Comparison of ENCODE assay signal across 2 cellular contexts in the genomic region with DNA sequence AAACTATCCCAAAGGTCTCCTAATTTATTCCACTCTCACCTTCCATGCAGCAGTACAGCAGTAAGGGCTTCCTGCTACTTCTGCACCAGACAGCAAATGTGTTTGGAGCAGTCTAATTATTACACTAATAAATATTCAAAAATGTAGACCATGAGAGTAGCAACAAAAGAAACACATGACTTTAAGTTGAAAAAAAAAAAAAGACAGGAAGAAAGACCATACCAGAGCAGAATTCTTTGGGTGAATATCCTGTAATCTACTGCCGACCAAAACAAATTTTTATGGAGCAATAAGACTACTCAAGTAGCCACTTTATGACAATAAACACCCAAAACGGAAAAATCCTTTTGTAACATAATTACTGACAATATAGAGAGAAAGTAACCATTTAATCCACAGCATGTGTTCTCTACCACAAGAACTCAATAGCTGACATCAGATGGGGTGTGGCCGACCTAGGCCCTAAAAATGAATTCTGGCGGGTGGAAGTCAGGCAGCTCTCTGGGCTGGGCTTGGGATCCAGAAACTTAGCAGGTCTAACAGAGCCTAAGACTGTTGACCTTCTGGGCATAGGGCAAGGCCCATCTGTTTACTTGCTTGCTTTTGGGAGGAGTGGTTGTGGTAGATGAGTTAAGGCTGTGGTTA.
TF ChIP-seq lines count a peak whose summit lies in the region.

No MANE protein-coding gene starts in this region.

TF ChIP-seq in IMR-90, 13 proteins besides CTCF, POLR2A, EP300 and RAD21:
- TF ChIP-seq NFE2L2 (IDR thresholded peaks at IDR 0.05; ENCODE audit: low read depth, low read length) (no peak), MXI1 (IDR thresholded peaks at IDR 0.05; ENCODE audit: borderline replicate concordance, low read depth, low read length) (no peak), MAFK (IDR thresholded peaks at IDR 0.05; ENCODE audit: low read depth, low read length) (no peak), RCOR1 (IDR thresholded peaks at IDR 0.05; ENCODE audit: insufficient replicate concordance, low read length) (no peak), RFX5 (IDR thresholded peaks at IDR 0.05; ENCODE audit: low read depth, low read length) (no peak), MAZ (IDR thresholded peaks at IDR 0.05; ENCODE audit: borderline replicate concordance, low read depth, low read length) (no peak), SMC3 (IDR thresholded peaks at IDR 0.05; ENCODE audit: low read depth, low read length) (no peak), CHD1 (IDR thresholded peaks at IDR 0.05; ENCODE audit: low read depth, low read length) (no peak), BHLHE40 (IDR thresholded peaks at IDR 0.05; ENCODE audit: low read depth, low read length) (no peak), CEBPB (IDR thresholded peaks at IDR 0.05; ENCODE audit: low read depth, low read length) (no peak), FOS (IDR thresholded peaks at IDR 0.05; ENCODE audit: low read depth, low read length) (no peak)
- TF ChIP-seq, protein P1, sequence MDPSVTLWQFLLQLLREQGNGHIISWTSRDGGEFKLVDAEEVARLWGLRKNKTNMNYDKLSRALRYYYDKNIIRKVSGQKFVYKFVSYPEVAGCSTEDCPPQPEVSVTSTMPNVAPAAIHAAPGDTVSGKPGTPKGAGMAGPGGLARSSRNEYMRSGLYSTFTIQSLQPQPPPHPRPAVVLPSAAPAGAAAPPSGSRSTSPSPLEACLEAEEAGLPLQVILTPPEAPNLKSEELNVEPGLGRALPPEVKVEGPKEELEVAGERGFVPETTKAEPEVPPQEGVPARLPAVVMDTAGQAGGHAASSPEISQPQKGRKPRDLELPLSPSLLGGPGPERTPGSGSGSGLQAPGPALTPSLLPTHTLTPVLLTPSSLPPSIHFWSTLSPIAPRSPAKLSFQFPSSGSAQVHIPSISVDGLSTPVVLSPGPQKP (IDR thresholded peaks at IDR 0.05; ENCODE audit: borderline replicate concordance, low read depth, low read length) = no peak
- TF ChIP-seq, protein P2, sequence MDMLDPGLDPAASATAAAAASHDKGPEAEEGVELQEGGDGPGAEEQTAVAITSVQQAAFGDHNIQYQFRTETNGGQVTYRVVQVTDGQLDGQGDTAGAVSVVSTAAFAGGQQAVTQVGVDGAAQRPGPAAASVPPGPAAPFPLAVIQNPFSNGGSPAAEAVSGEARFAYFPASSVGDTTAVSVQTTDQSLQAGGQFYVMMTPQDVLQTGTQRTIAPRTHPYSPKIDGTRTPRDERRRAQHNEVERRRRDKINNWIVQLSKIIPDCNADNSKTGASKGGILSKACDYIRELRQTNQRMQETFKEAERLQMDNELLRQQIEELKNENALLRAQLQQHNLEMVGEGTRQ (IDR thresholded peaks at IDR 0.05; ENCODE audit: low read depth, low read length) = no peak

TF ChIP-seq in GM12891, 5 proteins besides CTCF, POLR2A, EP300 and RAD21:
- TF ChIP-seq POU2F2 (IDR thresholded peaks at IDR 0.05; ENCODE audit: low read depth, low read length) = no peak
- TF ChIP-seq TAF1 (IDR thresholded peaks at IDR 0.05; ENCODE audit: low read depth, low read length) = no peak
- TF ChIP-seq POLR2AphosphoS5 (IDR thresholded peaks at IDR 0.05; ENCODE audit: low read depth, low read length) = no peak
- TF ChIP-seq PAX5 (IDR thresholded peaks at IDR 0.05; ENCODE audit: insufficient read depth, low read length, severe bottlenecking) = no peak
- TF ChIP-seq SPI1 (IDR thresholded peaks at IDR 0.05; ENCODE audit: low read depth, low read length) = no peak
